ENCODE assay signal across 17 cellular contexts in genomic region chr15:34262362-34262761, GRCh38.
"Had no signal": no experiment of that assay in that cellular context is flagged by ENCODE, and none has a peak within 500 bp of the region (broad histone marks: within the 10 kb centered on the region; RNA-seq: fewer than 3 reads in every experiment).

No MANE protein-coding gene starts in this region.

- H3K27ac ChIP-seq: body of pancreas, cardiac muscle cell, prostate gland, tibial artery had no signal

- H3K4me1 Mint-ChIP-seq: activated CD4-positive, alpha-beta T cell treated with anti-CD3 and anti-CD28 coated beads, Interleukin-2, amount 10 ng/mL, durations not matched to agents 7 days and 5 days; immature natural killer cell had no signal

- H3K9me3 Mint-ChIP-seq: activated CD4-positive, alpha-beta T cell treated with anti-CD3 and anti-CD28 coated beads, Interleukin-2, amount 10 ng/mL, durations not matched to agents 7 days and 5 days; immature natural killer cell; naive thymus-derived CD4-positive, alpha-beta T cell; stimulated activated naive CD8-positive, alpha-beta T cell treated with anti-CD3 and anti-CD28 coated beads, Interleukin-15, amount 100 ng/mL, for 72 hours; T-helper 1 cell treated with Interleukin-12 subunit alpha and Interleukin-12 subunit beta and Interleukin-4 antibody, amounts not matched to agents 30 μg/mL and 1 μg/mL, for 36 hours had no signal

- H3K4me3 ChIP-seq: body of pancreas, cardiac muscle cell, left ventricle myocardium inferior, prostate gland, tibial artery had no signal

- H3K4me3 Mint-ChIP-seq: activated CD4-positive, alpha-beta T cell treated with anti-CD3 and anti-CD28 coated beads, Interleukin-2, amount 10 ng/mL, durations not matched to agents 7 days and 5 days; immature natural killer cell; naive thymus-derived CD4-positive, alpha-beta T cell; stimulated activated naive CD8-positive, alpha-beta T cell treated with anti-CD3 and anti-CD28 coated beads, Interleukin-15, amount 100 ng/mL, for 72 hours; T-helper 1 cell treated with Interleukin-12 subunit alpha and Interleukin-12 subunit beta and Interleukin-4 antibody, amounts not matched to agents 30 μg/mL and 1 μg/mL, for 36 hours had no signal

- H3K27me3 ChIP-seq: body of pancreas, cardiac muscle cell, tibial artery had no signal

- H3K27ac Mint-ChIP-seq: activated CD4-positive, alpha-beta T cell treated with anti-CD3 and anti-CD28 coated beads, Interleukin-2, amount 10 ng/mL, durations not matched to agents 7 days and 5 days; stimulated activated naive CD8-positive, alpha-beta T cell treated with anti-CD3 and anti-CD28 coated beads, Interleukin-15, amount 100 ng/mL, for 72 hours; T-helper 1 cell treated with Interleukin-12 subunit alpha and Interleukin-12 subunit beta and Interleukin-4 antibody, amounts not matched to agents 30 μg/mL and 1 μg/mL, for 36 hours had no signal

- H3K4me1 ChIP-seq: body of pancreas, prostate gland, tibial artery had no signal

- H3K27me3 Mint-ChIP-seq: activated CD4-positive, alpha-beta T cell treated with anti-CD3 and anti-CD28 coated beads, Interleukin-2, amount 10 ng/mL, durations not matched to agents 7 days and 5 days; naive thymus-derived CD4-positive, alpha-beta T cell; stimulated activated naive CD8-positive, alpha-beta T cell treated with anti-CD3 and anti-CD28 coated beads, Interleukin-15, amount 100 ng/mL, for 72 hours had no signal

- H3K36me3 ChIP-seq: cardiac muscle cell, prostate gland had no signal

- DNase-seq: activated CD4-positive, alpha-beta T cell treated with anti-CD3 and anti-CD28 coated beads, Interleukin-2, amount 10 ng/mL, durations not matched to agents 7 days and 5 days; activated T-cell treated with anti-CD3 and anti-CD28 coated beads, Interleukin-2, amount 50 U/mL, for 1 hour; anterior cingulate cortex; body of pancreas; effector CD8-positive, alpha-beta T cell; foreskin melanocyte; immature natural killer cell; kidney glomerular epithelial cell; left ventricle myocardium inferior; naive thymus-derived CD4-positive, alpha-beta T cell; stimulated activated CD4-positive, alpha-beta T cell treated with anti-CD3 and anti-CD28 coated beads, Interleukin-2, amount 100 ng/mL, for 48 hours; stimulated activated naive CD8-positive, alpha-beta T cell treated with anti-CD3 and anti-CD28 coated beads, Interleukin-15, amount 100 ng/mL, for 72 hours; tibial artery had no signal

- H3K9me3 ChIP-seq: body of pancreas, left ventricle myocardium inferior, prostate gland, tibial artery had no signal

- ATAC-seq: activated CD4-positive, CD25-positive, alpha-beta regulatory T cell treated with anti-CD3 and anti-CD28 coated beads, Interleukin-2, amount 50 U/mL, for 24 hours; body of pancreas; naive thymus-derived CD4-positive, alpha-beta T cell; stimulated activated naive CD8-positive, alpha-beta T cell treated with anti-CD3 and anti-CD28 coated beads, Interleukin-15, amount 100 ng/mL, for 72 hours had no signal
